9 cellular contexts compared by ENCODE assay signal in the genomic region with DNA sequence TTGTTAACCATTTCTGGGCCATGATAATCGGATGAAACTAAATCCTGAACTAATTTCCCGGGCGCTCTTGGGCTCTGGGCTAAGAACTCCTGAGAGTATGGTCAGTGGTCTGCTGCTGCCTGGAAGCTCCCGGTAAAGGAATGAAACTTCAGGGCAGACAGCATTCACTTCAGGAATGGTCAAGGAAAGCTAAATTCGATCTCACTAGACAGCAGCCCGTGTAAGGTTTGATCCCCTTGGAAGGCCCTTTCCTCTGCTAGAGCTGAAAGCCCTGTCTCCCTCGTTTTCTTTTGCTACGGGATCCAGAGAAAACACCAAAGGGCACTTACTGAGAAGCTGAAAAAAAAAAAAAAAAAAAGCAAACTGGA. TPM values are rescaled to one million over a fixed set of nuclear protein-coding genes. Genes with fewer than 3 reads are reported as not detected.
DNase-seq lines count a peak whose midpoint lies in the region; ATAC-seq, FAIRE-seq and TF ChIP-seq lines count a peak whose summit lies in the region.
"Had no signal": no experiment of that assay in that cellular context is flagged by ENCODE, and none has a peak within 500 bp of the region (broad histone marks: within the 10 kb centered on the region; RNA-seq: fewer than 3 reads in every experiment).

No MANE protein-coding gene starts in this region.

- H3K36me3 Mint-ChIP-seq in T-helper 2 cell treated with Interferon-gamma antibody and Interleukin-4, amounts not matched to agents 5 μg/mL and 100 μg/mL, for 36 hours (ENCODE audit: low read depth), result peaks cover 13% of the 10 kb centered on the region
- peaks cover 10% of the 10 kb centered on the region for H3K36me3 Mint-ChIP-seq in activated naive CD8-positive, alpha-beta T cell treated with anti-CD3 and anti-CD28 coated beads, Interleukin-2, amount 10 ng/mL, durations not matched to agents 7 days and 5 days

- peak overlapping the region; percentile 98 to 100 for H3K4me3 ChIP-seq in kidney (ENCODE audit: low read length in 2 of 2)

- no peaks in the 10 kb centered on the region for H3K9me3 Mint-ChIP-seq in T-helper 2 cell treated with Interferon-gamma antibody and Interleukin-4, amounts not matched to agents 5 μg/mL and 100 μg/mL, for 36 hours
- H3K9me3 Mint-ChIP-seq in activated naive CD8-positive, alpha-beta T cell treated with anti-CD3 and anti-CD28 coated beads, Interleukin-2, amount 10 ng/mL, durations not matched to agents 7 days and 5 days, result no peaks in the 10 kb centered on the region

- H3K27ac ChIP-seq in kidney (ENCODE audit: low read depth in 2 of 2, low read length in 2 of 2) (peak overlapping the region in 1 of 2 donors; percentile 87), substantia nigra (ENCODE audit: low read depth, low read length, poor library complexity, severe bottlenecking) (peak overlapping the region; percentile 85)

- DNase-seq in T-helper 2 cell treated with Interferon-gamma antibody and Interleukin-4, amounts not matched to agents 5 μg/mL and 100 μg/mL, for 36 hours (ENCODE audit: low spot score), result no peak
- DNase-seq in T-helper 2 cell, result no peak
- no peak for DNase-seq in activated naive CD8-positive, alpha-beta T cell treated with anti-CD3 and anti-CD28 coated beads, Interleukin-2, amount 10 ng/mL, durations not matched to agents 7 days and 5 days
- DNase-seq in kidney, result no peak
- no peak for DNase-seq in substantia nigra (lab: John Stamatoyannopoulos, UW)
- DNase-seq in mesenteric fat pad (ENCODE audit: low spot score), result no peak
- no peak for DNase-seq in ureter (ENCODE audit: low spot score)

- intact Hi-C loops in kidney (cut with DNase I), result no loop called here

- POLR2A ChIA-PET in activated naive CD8-positive, alpha-beta T cell treated with anti-CD3 and anti-CD28 coated beads, Interleukin-2, amount 10 ng/mL, durations not matched to agents 7 days and 5 days (lab: Charles Lee), result interaction anchor here (0.6 to 3.2 kb wide), 6 partner anchors 27 to 1881 kb away, joined by 3 to 41 read pairs (median 6); partner anchors contain the start of genes CCDC184 and SENP1

- FAIRE-seq in kidney (lab: Jason Lieb, UNC), result no peak

- H3K4me1 Mint-ChIP-seq in T-helper 2 cell treated with Interferon-gamma antibody and Interleukin-4, amounts not matched to agents 5 μg/mL and 100 μg/mL, for 36 hours (ENCODE audit: low read depth), result peaks cover 26% of the 10 kb centered on the region
- H3K4me1 Mint-ChIP-seq in activated naive CD8-positive, alpha-beta T cell treated with anti-CD3 and anti-CD28 coated beads, Interleukin-2, amount 10 ng/mL, durations not matched to agents 7 days and 5 days, result peaks cover 30% of the 10 kb centered on the region

- H3K9ac ChIP-seq in kidney (ENCODE audit: low read length in 2 of 2), result peak overlapping the region; percentile 43 to 99

- no peak for TF ChIP-seq CTCF in kidney (IDR thresholded peaks at IDR 0.05; ENCODE audit: borderline replicate concordance, extremely low read depth, insufficient read depth)

- H3K4me3 Mint-ChIP-seq in T-helper 2 cell treated with Interferon-gamma antibody and Interleukin-4, amounts not matched to agents 5 μg/mL and 100 μg/mL, for 36 hours, result peak overlapping the region; percentile 97
- peak overlapping the region; percentile 96 for H3K4me3 Mint-ChIP-seq in activated naive CD8-positive, alpha-beta T cell treated with anti-CD3 and anti-CD28 coated beads, Interleukin-2, amount 10 ng/mL, durations not matched to agents 7 days and 5 days

- H3K27ac Mint-ChIP-seq in T-helper 2 cell treated with Interferon-gamma antibody and Interleukin-4, amounts not matched to agents 5 μg/mL and 100 μg/mL, for 36 hours, result peak overlapping the region; percentile 97
- H3K27ac Mint-ChIP-seq in activated naive CD8-positive, alpha-beta T cell treated with anti-CD3 and anti-CD28 coated beads, Interleukin-2, amount 10 ng/mL, durations not matched to agents 7 days and 5 days, result peak overlapping the region; percentile 95

- no peak for ATAC-seq in activated naive CD8-positive, alpha-beta T cell treated with anti-CD3 and anti-CD28 coated beads, Interleukin-2, amount 10 ng/mL, durations not matched to agents 7 days and 5 days (ENCODE audit: low read depth)
- no peak for ATAC-seq in HG03442 (IDR thresholded peaks at IDR 0.05; ENCODE audit: unreplicated experiment)

- peaks cover 7 to 15% of the 10 kb centered on the region in 2 donors for H3K36me3 ChIP-seq in kidney (ENCODE audit: control insufficient read depth in 1 of 2, insufficient read depth in 2 of 2, low read length in 2 of 2)

- H3K9me3 ChIP-seq in kidney (ENCODE audit: control insufficient read depth in 1 of 2, low read length in 2 of 2), result no peaks in the 10 kb centered on the region

- H3K27me3 Mint-ChIP-seq in T-helper 2 cell treated with Interferon-gamma antibody and Interleukin-4, amounts not matched to agents 5 μg/mL and 100 μg/mL, for 36 hours (ENCODE audit: low read depth), result peaks cover under 1% of the 10 kb centered on the region
- H3K27me3 Mint-ChIP-seq in activated naive CD8-positive, alpha-beta T cell treated with anti-CD3 and anti-CD28 coated beads, Interleukin-2, amount 10 ng/mL, durations not matched to agents 7 days and 5 days, result no peaks in the 10 kb centered on the region

- peaks cover 0 to 2% of the 10 kb centered on the region in 2 donors for H3K4me1 ChIP-seq in kidney (ENCODE audit: control insufficient read depth in 1 of 2, insufficient read depth in 1 of 2, low read depth in 1 of 2, low read length in 2 of 2)

RNA-seq across cellular contexts. Expression of gene ASB8, which starts 0.7 kb away (rescaled TPM):
- 10 to 100 TPM; 47.6 to 53.9 TPM for total RNA-seq in activated naive CD8-positive, alpha-beta T cell treated with anti-CD3 and anti-CD28 coated beads, Interleukin-2, amount 10 ng/mL, durations not matched to agents 7 days and 5 days
- 40.5 TPM for total RNA-seq in kidney
- polyA plus RNA-seq in kidney (ENCODE audit: insufficient read depth, low read depth, low replicate concordance), result 27.3 TPM
- 41.8 TPM for total RNA-seq in mesenteric fat pad
- total RNA-seq in ureter, result 51.1 TPM

RNA-seq across cellular contexts. Expression of gene CCDC184, which starts 26.8 kb away (rescaled TPM):
- under 1 TPM; 0.57 to 0.58 TPM for total RNA-seq in activated naive CD8-positive, alpha-beta T cell treated with anti-CD3 and anti-CD28 coated beads, Interleukin-2, amount 10 ng/mL, durations not matched to agents 7 days and 5 days
- total RNA-seq in kidney (2.0 TPM), mesenteric fat pad (0.35 TPM), ureter (5.6 TPM)
- 1.7 TPM for polyA plus RNA-seq in kidney (ENCODE audit: insufficient read depth, low read depth, low replicate concordance)
- total RNA-seq: lung microvascular endothelial cell had no signal

RNA-seq across cellular contexts. Expression of gene PFKM, which starts 37.5 kb away (rescaled TPM):
- total RNA-seq in activated naive CD8-positive, alpha-beta T cell treated with anti-CD3 and anti-CD28 coated beads, Interleukin-2, amount 10 ng/mL, durations not matched to agents 7 days and 5 days, result 10 to 100 TPM; 23.9 to 26.2 TPM
- 67.7 TPM for total RNA-seq in kidney
- polyA plus RNA-seq in kidney (ENCODE audit: insufficient read depth, low read depth, low replicate concordance), result 69.6 TPM
- total RNA-seq in mesenteric fat pad, result 27.5 TPM
- total RNA-seq in ureter, result 55.1 TPM

RNA-seq across cellular contexts. Expression of gene OR10AD1, which starts 46.5 kb away (rescaled TPM):
- total RNA-seq in activated naive CD8-positive, alpha-beta T cell treated with anti-CD3 and anti-CD28 coated beads, Interleukin-2, amount 10 ng/mL, durations not matched to agents 7 days and 5 days, result not detected
- total RNA-seq in kidney (not detected), mesenteric fat pad (not detected), ureter (not detected)
- polyA plus RNA-seq in kidney (ENCODE audit: insufficient read depth, low read depth, low replicate concordance), result not detected
- total RNA-seq: lung microvascular endothelial cell had no signal

RNA-seq across cellular contexts. Expression of gene SENP1, which starts 50.8 kb away (rescaled TPM):
- 10 to 100 TPM; 36.2 to 43.4 TPM for total RNA-seq in activated naive CD8-positive, alpha-beta T cell treated with anti-CD3 and anti-CD28 coated beads, Interleukin-2, amount 10 ng/mL, durations not matched to agents 7 days and 5 days
- total RNA-seq in kidney (19.4 TPM), mesenteric fat pad (14.5 TPM), ureter (32.3 TPM)
- polyA plus RNA-seq in kidney (ENCODE audit: insufficient read depth, low read depth, low replicate concordance), result 3.5 TPM
